8 cellular contexts compared by ENCODE assay signal in the genomic region with DNA sequence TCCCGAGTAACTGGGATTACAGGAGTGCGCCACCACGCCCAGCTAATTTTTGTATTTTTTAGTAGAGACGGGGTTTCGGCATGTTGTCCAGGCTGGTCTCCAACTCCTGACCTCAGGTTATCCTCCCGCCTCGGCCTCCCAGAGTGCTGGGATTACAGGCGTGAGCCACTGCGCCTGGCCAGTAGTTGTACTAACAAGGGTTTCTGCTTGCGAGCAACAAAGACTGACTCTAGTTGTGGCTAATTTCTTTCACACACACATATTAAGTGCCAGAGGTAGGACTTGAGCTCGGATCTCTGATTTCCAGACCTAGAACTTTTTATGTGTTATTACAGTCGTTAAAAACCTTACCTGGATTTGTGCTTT. TPM values are rescaled to one million over a fixed set of nuclear protein-coding genes. Genes with fewer than 3 reads are reported as not detected.
DNase-seq lines count a peak whose midpoint lies in the region; ATAC-seq, FAIRE-seq and TF ChIP-seq lines count a peak whose summit lies in the region.

No MANE protein-coding gene starts in this region.

- H2AFZ ChIP-seq in GM12878 (ENCODE audit: control insufficient read depth, low read depth, low read length) = peak overlapping the region; percentile 92

- H3K4me1 Mint-ChIP-seq in activated T-cell treated with anti-CD3 and anti-CD28 coated beads, Interleukin-2, amount 50 U/mL, for 24 hours (ENCODE audit: low read depth) = peaks cover 34% of the 10 kb centered on the region

- H3K4me2 ChIP-seq in GM12878 (ENCODE audit: control insufficient read depth, insufficient read depth) = peak overlapping the region; percentile 77

- no peaks in the 10 kb centered on the region for H3K27me3 Mint-ChIP-seq in activated T-cell treated with anti-CD3 and anti-CD28 coated beads, Interleukin-2, amount 50 U/mL, for 24 hours

- H3K27me3 ChIP-seq in GM12878 (replicated peaks in 1 of 2; ENCODE audit: control insufficient read depth in 2 of 2, insufficient read depth in 2 of 2, low read length in 1 of 2) (no peaks in the 10 kb centered on the region), liver (ENCODE audit: control insufficient read depth in 4 of 4, insufficient read depth in 4 of 4, low read length in 3 of 4) (no peaks in the 10 kb centered on the region), tibial artery (no peaks in the 10 kb centered on the region)

- TF ChIP-seq POLR2A in GM12878 (IDR thresholded peaks at IDR 0.05; ENCODE audit: low read depth, low read length) = no peak

- no peaks in the 10 kb centered on the region for H3K9me3 Mint-ChIP-seq in activated T-cell treated with anti-CD3 and anti-CD28 coated beads, Interleukin-2, amount 50 U/mL, for 24 hours

- no peaks in the 10 kb centered on the region for H3K4me1 ChIP-seq in GM12878 (ENCODE audit: control insufficient read depth, insufficient read depth, low read length)
- peaks cover 0 to 16% (median 10%) of the 10 kb centered on the region in 4 donors for H3K4me1 ChIP-seq in liver (ENCODE audit: control insufficient read depth in 4 of 4, insufficient read depth in 4 of 4, low read length in 3 of 4)
- peaks cover 0 to 26% (median 19%) of the 10 kb centered on the region in 4 donors for H3K4me1 ChIP-seq in tibial artery

- H4K20me1 ChIP-seq in GM12878 (ENCODE audit: control insufficient read depth, insufficient read depth) = no peaks in the 10 kb centered on the region

- H3K27ac Mint-ChIP-seq in activated T-cell treated with anti-CD3 and anti-CD28 coated beads, Interleukin-2, amount 50 U/mL, for 24 hours = peak overlapping the region; percentile 75

- FAIRE-seq in GM12878 (lab: Jason Lieb, UNC) = no peak

- ATAC-seq in GM12878 (peak; percentile 0; the same call in 1 of the 3 replicates), HG03469 (IDR thresholded peaks at IDR 0.05; ENCODE audit: unreplicated experiment) (no peak)

- RAD21 ChIA-PET in GM12878 (lab: Charles Lee; ENCODE audit: unreplicated experiment) = interaction anchor here (0.8 to 1.3 kb wide), 3 partner anchors 10 to 147 kb away, joined by 3 to 4 read pairs (median 3); no protein-coding TSS in a partner anchor

- DNase-seq in activated T-cell treated with anti-CD3 and anti-CD28 coated beads, Interleukin-2, amount 50 U/mL, for 24 hours = no peak
- no peak for DNase-seq in activated T-cell treated with anti-CD3 and anti-CD28 coated beads, Interleukin-2, amount 50 U/mL, for 1 hour
- DNase-seq in GM12878 (ENCODE audit: low read depth, low spot score) (no peak), tibial artery (no peak), NCI-H1694 treated with DMSO at 0.1 percent for 48 hours (lab: John Stamatoyannopoulos, UW) (no peak), NOMO-1 (lab: John Stamatoyannopoulos, UW; ENCODE audit: unreplicated experiment in 2 of 2) (no peak)

- no peak for TF ChIP-seq CTCF in GM12878 (IDR thresholded peaks at IDR 0.05 in 2 of 3, conservative IDR thresholded peaks at IDR 0.05 in 1 of 3; ENCODE audit: control insufficient read depth in 2 of 3, extremely low read depth in 1 of 3, insufficient read depth in 1 of 3, low read depth in 3 of 3, low read length in 3 of 3)
- no peak for TF ChIP-seq CTCF in liver (IDR thresholded peaks at IDR 0.05; ENCODE audit: low read depth, low read length, missing input control)
- no peak for TF ChIP-seq CTCF in tibial artery (IDR thresholded peaks at IDR 0.05)

- SMC1A ChIA-PET in GM12878 (lab: Charles Lee; ENCODE audit: uncharacterized antibody, unreplicated experiment) = interaction anchor here (0.8 to 1.2 kb wide), 5 partner anchors 10 to 147 kb away, joined by 3 to 5 read pairs (median 3); no protein-coding TSS in a partner anchor

- BruUV-seq in GM12878 (replicated peaks; lab: Mats Ljungman, UMichigan) = TSS peak; percentile 58

- H3K36me3 Mint-ChIP-seq in activated T-cell treated with anti-CD3 and anti-CD28 coated beads, Interleukin-2, amount 50 U/mL, for 24 hours (ENCODE audit: low read depth) = peaks cover 13% of the 10 kb centered on the region

- in situ Hi-C loops in GM12878 (cut with MboI) = no loop called here

- peak overlapping the region; percentile 89 for H3K4me3 Mint-ChIP-seq in activated T-cell treated with anti-CD3 and anti-CD28 coated beads, Interleukin-2, amount 50 U/mL, for 24 hours

- no peak for TF ChIP-seq RAD21 in GM12878 (IDR thresholded peaks at IDR 0.05; ENCODE audit: insufficient read depth, low read depth, low read length)
- TF ChIP-seq RAD21 in liver (IDR thresholded peaks at IDR 0.05) = no peak

- H3K36me3 ChIP-seq in GM12878 (ENCODE audit: control insufficient read depth in 2 of 2, insufficient read depth in 2 of 2, low read length in 1 of 2) = no peaks in the 10 kb centered on the region
- H3K36me3 ChIP-seq in liver (ENCODE audit: control insufficient read depth in 4 of 4, insufficient read depth in 3 of 4, low read depth in 1 of 4, low read length in 3 of 4) = peaks cover 2 to 7% (median 6%) of the 10 kb centered on the region in 4 donors
- no peaks in the 10 kb centered on the region for H3K36me3 ChIP-seq in tibial artery

- TF ChIP-seq EP300 in GM12878 (IDR thresholded peaks at IDR 0.05; ENCODE audit: borderline replicate concordance in 1 of 2, control insufficient read depth in 1 of 2, low read depth in 2 of 2, low read length in 2 of 2) = no peak

- peaks cover 11% of the 10 kb centered on the region for H3K79me2 ChIP-seq in GM12878 (ENCODE audit: control insufficient read depth, insufficient read depth, low read length)

- H3K4me3 ChIP-seq in GM12878 (peak overlapping the region; percentile 95), liver (ENCODE audit: low read depth in 1 of 3, low read length in 3 of 3) (peak overlapping the region; percentile 79 to 96 (median 92)), tibial artery (peak overlapping the region; percentile 77 to 79)

- intact Hi-C loops in GM12878 (cut with micrococcal nuclease; ENCODE audit: unreplicated experiment) = no loop called here
- intact Hi-C loops in tibial artery (cut with DNase I; ENCODE audit: low total_unique reads) = no loop called here

- H3K9me3 ChIP-seq in GM12878 (replicated peaks; ENCODE audit: control insufficient read depth, insufficient read depth, low read length) (no peaks in the 10 kb centered on the region), liver (ENCODE audit: control insufficient read depth in 4 of 4, low read length in 3 of 4) (no peaks in the 10 kb centered on the region), tibial artery (no peaks in the 10 kb centered on the region)

- CTCF ChIA-PET in GM12878 (lab: Yijun Ruan, JAX) = interaction anchor here (1.2 kb wide), 1 partner anchor 147 kb away, joined by 3 read pairs; no protein-coding TSS in a partner anchor

- POLR2A ChIA-PET in GM12878 (lab: Charles Lee) = interaction anchor here (0.6 to 1.5 kb wide), 2 partner anchors 21 to 75 kb away, joined by 3 to 4 read pairs; no protein-coding TSS in a partner anchor

- peak overlapping the region; percentile 79 for H3K9ac ChIP-seq in GM12878 (ENCODE audit: control insufficient read depth, insufficient read depth, low read length)
- H3K9ac ChIP-seq in liver (ENCODE audit: low read depth in 1 of 2, low read length in 2 of 2) = peak overlapping the region; percentile 57 to 94

- H3K27ac ChIP-seq in GM12878 (ENCODE audit: control insufficient read depth, insufficient read depth) (peak overlapping the region; percentile 74; the same call in 1 of the 2 replicates), liver (ENCODE audit: low read depth in 1 of 2, low read length in 2 of 2) (peak overlapping the region; percentile 81 to 93), tibial artery (peak overlapping the region; percentile 79 to 80)

- 76% methylated on average over 12 of the region's 12 CpGs for WGBS in GM12878 (ENCODE audit: insufficient coverage, insufficient replicate concordance, low lambda C conversion rate, missing lambda C conversion rate)
- WGBS in liver = 29% methylated on average over 12 of the region's 12 CpGs

TF ChIP-seq in GM12878, 131 proteins besides CTCF, POLR2A, EP300 and RAD21:
- TF ChIP-seq NFXL1 (IDR thresholded peaks at IDR 0.05; ENCODE audit: borderline replicate concordance) = no peak
- TF ChIP-seq EGR1 (IDR thresholded peaks at IDR 0.05; ENCODE audit: borderline replicate concordance in 1 of 2, low read depth in 2 of 2, low read length in 2 of 2) = no peak
- no peak for TF ChIP-seq MXI1 (IDR thresholded peaks at IDR 0.05; ENCODE audit: low read depth, low read length)
- TF ChIP-seq CREM (IDR thresholded peaks at IDR 0.05; ENCODE audit: low read depth) = no peak
- TF ChIP-seq LARP7 (IDR thresholded peaks at IDR 0.05) = no peak

TF ChIP-seq in liver, 16 proteins besides CTCF, POLR2A, EP300 and RAD21 (continues in another document):
- TF ChIP-seq TAF1 (conservative IDR thresholded peaks at IDR 0.05) = no peak
- TF ChIP-seq RXRA (IDR thresholded peaks at IDR 0.05) = no peak
- no peak for TF ChIP-seq JUND (IDR thresholded peaks at IDR 0.05)
- TF ChIP-seq, protein P1, sequence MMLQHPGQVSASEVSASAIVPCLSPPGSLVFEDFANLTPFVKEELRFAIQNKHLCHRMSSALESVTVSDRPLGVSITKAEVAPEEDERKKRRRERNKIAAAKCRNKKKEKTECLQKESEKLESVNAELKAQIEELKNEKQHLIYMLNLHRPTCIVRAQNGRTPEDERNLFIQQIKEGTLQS (IDR thresholded peaks at IDR 0.05) = no peak
- TF ChIP-seq, protein P2, sequence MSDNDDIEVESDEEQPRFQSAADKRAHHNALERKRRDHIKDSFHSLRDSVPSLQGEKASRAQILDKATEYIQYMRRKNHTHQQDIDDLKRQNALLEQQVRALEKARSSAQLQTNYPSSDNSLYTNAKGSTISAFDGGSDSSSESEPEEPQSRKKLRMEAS (IDR thresholded peaks at IDR 0.05) = no peak

RNA-seq across cellular contexts. Expression of a gene that starts 0.6 kb away (rescaled TPM):
- total RNA-seq in GM12878 (2013; cell fraction: nucleolus; rRNA removed) = 63.3 and 64.9 TPM in 2 replicates
- total RNA-seq in GM12878 (2014; rRNA removed) (13.4 and 14.7 TPM in 2 replicates), GM12878 (2014; rRNA removed; fragmentation: Illumina TruSeq; extraction: Trizol) (10.9 and 14.9 TPM in 2 replicates), GM12878 (2021) (13.1 and 15.5 TPM in 2 replicates), liver (100 to 1,000 TPM in 1 of 2 donors, 10 to 100 TPM in 1; 30.1 to 160 TPM)
- 7.0 TPM for polyA plus RNA-seq in GM12878 (2011; ENCODE audit: low read depth)
- polyA plus RNA-seq in GM12878 (2011; rRNA removed) (10.8 and 14.5 TPM in 2 replicates), GM12878 (2014; fragmentation: Illumina TruSeq; extraction: Trizol) (14.7 and 24.6 TPM in 2 replicates), GM12878 (2014; fragmentation: Nextera tagmentation; extraction: Ambion mirVana) (1 to 10 TPM; 5.9 to 9.3 TPM), GM12878 (2014; rRNA removed) (8.4 and 11.5 TPM in 2 replicates), GM12878 (2016; fragmentation: Nextera tagmentation; extraction: Ambion mirVana) (10 to 100 TPM; 13.9 to 18.2 TPM), liver (10 to 100 TPM; 70.3 to 82.3 TPM)
- 5.0 and 6.0 TPM in 2 replicates for polyA plus RNA-seq in GM12878 (2011; cell fraction: cytosol; rRNA removed)
- polyA plus RNA-seq in GM12878 (2011; cell fraction: nucleus; rRNA removed) = 14.0 and 14.6 TPM in 2 replicates
- 9.8 and 10.9 TPM in 2 replicates for polyA plus RNA-seq in GM12878 (2012)
- polyA minus RNA-seq in GM12878 (2011; rRNA and poly(A)+ RNA removed) = 15.8 and 30.1 TPM in 2 replicates
- 2.9 and 3.6 TPM in 2 replicates for polyA minus RNA-seq in GM12878 (2011; cell fraction: cytosol; rRNA and poly(A)+ RNA removed)
- polyA minus RNA-seq in GM12878 (2011; cell fraction: nucleus; rRNA and poly(A)+ RNA removed) = 16.1 and 25.7 TPM in 2 replicates
